In the genomic region with DNA sequence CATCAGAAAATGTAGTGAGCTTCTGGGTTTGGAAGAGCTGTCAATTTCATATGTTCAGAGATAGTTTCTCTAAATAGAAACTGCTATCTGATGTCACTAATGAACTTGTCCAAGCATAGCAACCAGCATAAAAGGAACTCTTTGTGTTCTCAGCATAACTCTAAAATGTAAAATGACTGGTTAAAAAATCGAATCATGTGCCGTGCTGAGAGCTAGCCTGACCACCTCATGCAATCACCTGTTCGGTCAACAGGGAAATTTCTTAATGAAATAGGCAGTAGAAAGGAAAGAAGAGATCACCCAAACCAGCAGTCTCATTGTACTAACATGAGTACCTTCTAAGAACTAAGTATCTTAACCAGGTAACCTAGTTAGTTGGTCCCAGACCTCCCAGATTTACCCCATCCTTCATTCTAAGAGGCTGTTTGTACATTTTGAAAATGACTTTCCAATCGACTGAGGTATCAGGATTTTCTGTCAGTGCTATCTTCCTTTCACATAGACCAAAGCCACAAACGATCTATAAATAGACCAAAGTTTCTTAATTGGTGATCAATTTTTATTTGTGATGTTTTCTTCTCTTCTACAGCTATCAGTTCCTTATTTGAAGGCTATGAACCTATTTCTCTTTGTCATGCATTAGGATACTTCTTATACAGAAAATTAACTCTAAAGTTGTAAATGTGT, we compare ENCODE assay signal across 22 cellular contexts.
DNase-seq lines count a peak whose midpoint lies in the region; ATAC-seq, FAIRE-seq and TF ChIP-seq lines count a peak whose summit lies in the region.
"Had no signal": no experiment of that assay in that cellular context is flagged by ENCODE, and none has a peak within 500 bp of the region (broad histone marks: within the 10 kb centered on the region; RNA-seq: fewer than 3 reads in every experiment).

No MANE protein-coding gene starts in this region.

- H3K27me3 ChIP-seq in right lobe of liver (no peaks in the 10 kb centered on the region), HepG2 (ENCODE audit: control insufficient read depth in 1 of 2, insufficient read depth in 2 of 2, low read length in 2 of 2) (no peaks in the 10 kb centered on the region), H1 (replicated peaks in 1 of 4; ENCODE audit: control insufficient read depth in 3 of 4, extremely low read depth in 1 of 4, insufficient read depth in 3 of 4, low read length in 3 of 4) (no peaks in the 10 kb centered on the region; a peak in 1 of 7 replicates), ovary (no peaks in the 10 kb centered on the region)
- H3K27me3 ChIP-seq: colonic mucosa, foreskin keratinocyte, left lung had no signal

- BruUV-seq in HepG2 (replicated peaks; lab: Mats Ljungman, UMichigan), result no TSS peak

- no peaks in the 10 kb centered on the region for H3K9me3 Mint-ChIP-seq in activated naive CD8-positive, alpha-beta T cell treated with anti-CD3 and anti-CD28 coated beads for 36 hours
- H3K9me3 Mint-ChIP-seq in activated CD4-positive, alpha-beta memory T cell treated with anti-CD3 and anti-CD28 coated beads for 36 hours, result no peaks in the 10 kb centered on the region
- H3K9me3 Mint-ChIP-seq: activated naive CD4-positive, alpha-beta T cell treated with anti-CD3 and anti-CD28 coated beads for 36 hours had no signal

- DNase-seq in right lobe of liver, result no peak
- DNase-seq in HepG2 (ENCODE audit: low spot score), result no peak
- no peak for DNase-seq in H1 (ENCODE audit: low read depth in 1 of 2, low spot score in 2 of 2)
- DNase-seq in NCI-H524 (lab: John Stamatoyannopoulos, UW), result no peak
- no peak for DNase-seq in activated naive CD8-positive, alpha-beta T cell treated with anti-CD3 and anti-CD28 coated beads for 36 hours
- DNase-seq in activated CD4-positive, alpha-beta memory T cell treated with anti-CD3 and anti-CD28 coated beads for 36 hours, result no peak
- no peak for DNase-seq in ovary
- DNase-seq: activated CD4-positive, alpha-beta T cell treated with anti-CD3 and anti-CD28 coated beads for 1 hour; activated CD8-positive, alpha-beta memory T cell treated with anti-CD3 and anti-CD28 coated beads, Interleukin-2, amount 50 U/mL, for 4 hours; activated naive CD4-positive, alpha-beta T cell treated with anti-CD3 and anti-CD28 coated beads for 36 hours; colonic mucosa; left lung; NCI-H1092; NCI-H2171 treated with DMSO at 0.1 percent for 48 hours; posterior cingulate gyrus; SHP77 treated with DMSO at 0.1 percent for 48 hours; stimulated activated naive CD4-positive, alpha-beta T cell treated with Interleukin-2 at 50 U/mL for 16 hours had no signal

- H4K5ac ChIP-seq in H1 (ENCODE audit: insufficient read length, low read depth, low read length), result no peak overlapping the region

- H3K56ac ChIP-seq in H1 (replicated peaks; ENCODE audit: insufficient read length, low read depth, low read length), result no peak overlapping the region

- TF ChIP-seq CTCF in right lobe of liver (IDR thresholded peaks at IDR 0.05) (no peak), HepG2 (CRISPR knock-in tag; IDR thresholded peaks at IDR 0.05) (no peak), H1 (IDR thresholded peaks at IDR 0.05; ENCODE audit: control extremely low read depth in 1 of 3, insufficient read depth in 1 of 3, low read depth in 1 of 3, low read length in 3 of 3) (no peak), ovary (IDR thresholded peaks at IDR 0.05) (no peak)

- no peaks in the 10 kb centered on the region for H3K23me2 ChIP-seq in H1 (ENCODE audit: low read depth, low read length)

- peak overlapping the region in 1 of 3 donors; percentile 26 for H3K27ac ChIP-seq in right lobe of liver
- no peak overlapping the region for H3K27ac ChIP-seq in HepG2 (ENCODE audit: extremely low read length, insufficient read depth, low read length)
- H3K27ac ChIP-seq in H1 (ENCODE audit: low read depth, low read length), result no peak overlapping the region
- no peak overlapping the region for H3K27ac ChIP-seq in ovary
- H3K27ac ChIP-seq: colonic mucosa, foreskin keratinocyte, KMS-11 had no signal

- no peaks in the 10 kb centered on the region for H3K79me2 ChIP-seq in HepG2 (ENCODE audit: insufficient read depth, low read length)
- no peaks in the 10 kb centered on the region for H3K79me2 ChIP-seq in H1 (ENCODE audit: control insufficient read depth in 1 of 2, insufficient read depth in 2 of 2, low read length in 2 of 2)

- no peak overlapping the region for H3K9ac ChIP-seq in HepG2 (ENCODE audit: insufficient read depth, low read depth, low read length)
- H3K9ac ChIP-seq in H1 (replicated peaks in 1 of 4; ENCODE audit: extremely low read depth in 1 of 4, low read depth in 3 of 4, low read length in 3 of 4), result no peak overlapping the region
- H3K9ac ChIP-seq: KMS-11 had no signal

- H4K20me1 ChIP-seq in HepG2 (ENCODE audit: insufficient read depth, low read length), result no peaks in the 10 kb centered on the region
- no peaks in the 10 kb centered on the region for H4K20me1 ChIP-seq in H1 (replicated peaks in 1 of 2; ENCODE audit: control insufficient read depth in 1 of 2, insufficient read depth in 2 of 2, low read length in 2 of 2)

- no peak overlapping the region for H4K91ac ChIP-seq in H1 (replicated peaks; ENCODE audit: insufficient read length, low read length)

- H3K4me1 ChIP-seq in right lobe of liver (peaks cover 0 to 20% (median 0%) of the 10 kb centered on the region in 4 donors), HepG2 (ENCODE audit: insufficient read depth, low read length) (peaks cover 12% of the 10 kb centered on the region), H1 (replicated peaks in 1 of 4; ENCODE audit: control insufficient read depth in 3 of 4, insufficient read depth in 4 of 4, low read length in 3 of 4) (peaks cover 0 to 2% (median 0%) of the 10 kb centered on the region in 4 experiments; a peak in 3 of 7 replicates), ovary (ENCODE audit: insufficient read depth) (no peaks in the 10 kb centered on the region)
- H3K4me1 ChIP-seq: colonic mucosa had no signal

- TF ChIP-seq POLR2A in right lobe of liver (IDR thresholded peaks at IDR 0.05) (no peak), HepG2 (IDR thresholded peaks at IDR 0.05; ENCODE audit: insufficient read depth in 1 of 2, low read depth in 2 of 2, low read length in 2 of 2) (no peak), H1 (IDR thresholded peaks at IDR 0.05; ENCODE audit: control extremely low read depth in 1 of 2, low read depth in 2 of 2, low read length in 2 of 2) (no peak), ovary (IDR thresholded peaks at IDR 0.05) (no peak)

- no peak overlapping the region for H4K8ac ChIP-seq in H1 (ENCODE audit: extremely low read depth, insufficient read depth, low read length)

- H3K4me1 Mint-ChIP-seq in activated naive CD8-positive, alpha-beta T cell treated with anti-CD3 and anti-CD28 coated beads for 36 hours, result no peaks in the 10 kb centered on the region
- H3K4me1 Mint-ChIP-seq in activated CD4-positive, alpha-beta memory T cell treated with anti-CD3 and anti-CD28 coated beads for 36 hours (ENCODE audit: low read depth), result no peaks in the 10 kb centered on the region

- no peak for TF ChIP-seq EP300 in HepG2 (IDR thresholded peaks at IDR 0.05; ENCODE audit: low read depth in 2 of 2, low read length in 2 of 2)
- TF ChIP-seq EP300 in HepG2 (CRISPR knock-in tag; IDR thresholded peaks at IDR 0.05; ENCODE audit: borderline replicate concordance), result no peak
- TF ChIP-seq EP300 in H1 (IDR thresholded peaks at IDR 0.05; ENCODE audit: borderline replicate concordance in 1 of 2, low read depth in 2 of 2, low read length in 2 of 2), result no peak
- TF ChIP-seq EP300 in ovary (IDR thresholded peaks at IDR 0.05), result no peak

- H2AK5ac ChIP-seq in H1 (ENCODE audit: low read depth, low read length), result no peak overlapping the region

- H3K4ac ChIP-seq in H1 (replicated peaks; ENCODE audit: insufficient read length, low read depth, low read length), result no peak overlapping the region

- no peak overlapping the region for H2BK15ac ChIP-seq in H1 (ENCODE audit: low read length)

- H3K14ac ChIP-seq in H1 (ENCODE audit: insufficient read length), result no peak overlapping the region

- H3K4me2 ChIP-seq in HepG2 (ENCODE audit: low read depth, low read length) (no peak overlapping the region), H1 (ENCODE audit: insufficient read depth in 1 of 2, low read depth in 2 of 2, low read length in 2 of 2) (no peak overlapping the region)
- H3K4me2 ChIP-seq: KMS-11 had no signal

- H3K27me3 Mint-ChIP-seq in activated naive CD8-positive, alpha-beta T cell treated with anti-CD3 and anti-CD28 coated beads for 36 hours, result no peaks in the 10 kb centered on the region
- no peaks in the 10 kb centered on the region for H3K27me3 Mint-ChIP-seq in activated CD4-positive, alpha-beta memory T cell treated with anti-CD3 and anti-CD28 coated beads for 36 hours

- no peak overlapping the region for H2BK120ac ChIP-seq in H1 (replicated peaks; ENCODE audit: low read depth, low read length)

- FAIRE-seq in HepG2 (lab: Jason Lieb, UNC) (no peak), H1 (lab: Jason Lieb, UNC) (no peak)
- FAIRE-seq: A549 had no signal

- H3K4me3 ChIP-seq in right lobe of liver (no peak overlapping the region), HepG2 (replicated peaks in 1 of 3; ENCODE audit: insufficient read depth in 1 of 3, low read depth in 2 of 3, low read length in 3 of 3) (no peak overlapping the region), H1 (ENCODE audit: extremely low read depth in 1 of 4, insufficient read depth in 2 of 4, low read depth in 3 of 4, low read length in 4 of 4) (no peak overlapping the region), ovary (no peak overlapping the region)
- H3K4me3 ChIP-seq: A549, colonic mucosa, left lung had no signal

- TF ChIP-seq RAD21 in HepG2 (CRISPR knock-in tag; IDR thresholded peaks at IDR 0.05) (no peak), H1 (IDR thresholded peaks at IDR 0.05 in 1 of 2, conservative IDR thresholded peaks at IDR 0.05 in 1 of 2; ENCODE audit: low read depth in 2 of 2, low read length in 2 of 2) (no peak)

- H2BK5ac ChIP-seq in H1 (ENCODE audit: low read depth, low read length), result no peak overlapping the region

- CTCF ChIA-PET in HepG2 (lab: Yijun Ruan, JAX; ENCODE audit: low intra/inter-chr PET ratio, low total read pairs) (no interaction called here), H1 (lab: Charles Lee; ENCODE audit: partially characterized antibody) (interaction anchor here (1.3 to 1.7 kb wide), 3 partner anchors 9 to 94 kb away, joined by 3 to 6 read pairs (median 3); no protein-coding TSS in a partner anchor)
- CTCF ChIA-PET in activated CD4-positive, alpha-beta memory T cell treated with anti-CD3 and anti-CD28 coated beads for 36 hours (lab: Charles Lee), result no interaction called here

- H3K18ac ChIP-seq in H1 (ENCODE audit: extremely low read depth, low read length), result no peak overlapping the region

- H3K9me3 ChIP-seq in right lobe of liver (no peaks in the 10 kb centered on the region), HepG2 (ENCODE audit: low read length) (no peaks in the 10 kb centered on the region), H1 (ENCODE audit: insufficient read depth in 2 of 2, low read depth in 1 of 2, low read length in 1 of 2) (no peaks in the 10 kb centered on the region), ovary (no peaks in the 10 kb centered on the region)
- H3K9me3 ChIP-seq: A549, colonic mucosa, left lung had no signal

- no peak overlapping the region for H3K4me3 Mint-ChIP-seq in activated naive CD8-positive, alpha-beta T cell treated with anti-CD3 and anti-CD28 coated beads for 36 hours
- H3K4me3 Mint-ChIP-seq in activated CD4-positive, alpha-beta memory T cell treated with anti-CD3 and anti-CD28 coated beads for 36 hours, result no peak overlapping the region
- H3K4me3 Mint-ChIP-seq: activated naive CD4-positive, alpha-beta T cell treated with anti-CD3 and anti-CD28 coated beads for 36 hours had no signal

- H2BK20ac ChIP-seq in H1 (ENCODE audit: low read length), result 0 out of 2 replicates have a peak overlapping the region, but pooled peaks have one; percentile 6

- peak in 3 of 4 donors; percentile 14 to 51 (median 40) for ATAC-seq in right lobe of liver
- no peak for ATAC-seq in HepG2
- ATAC-seq in HG03342 (IDR thresholded peaks at IDR 0.05; ENCODE audit: unreplicated experiment), result peak; percentile 64
- ATAC-seq: A549, HCT116, left lung had no signal

- no peak overlapping the region for H3K23ac ChIP-seq in H1 (ENCODE audit: insufficient read length)

- intact Hi-C loops in right lobe of liver (cut with DNase I) (no loop called here), HepG2 (cut with micrococcal nuclease; ENCODE audit: unreplicated experiment) (no loop called here), ovary (cut with DNase I) (no loop called here)
- intact Hi-C loops in activated CD4-positive, alpha-beta memory T cell treated with anti-CD3 and anti-CD28 coated beads for 36 hours (cut with micrococcal nuclease), result no loop called here

- no peaks in the 10 kb centered on the region for H3K79me1 ChIP-seq in H1 (ENCODE audit: low read depth, low read length)

- H2BK12ac ChIP-seq in H1 (ENCODE audit: low read depth, low read length), result no peak overlapping the region

- in situ Hi-C loops in HepG2 (cut with HindIII; ENCODE audit: extremely low pct_ligation_motif_present, low pct_unique_long_range_greater_than_20kb), result no loop called here

- H3K36me3 Mint-ChIP-seq in activated naive CD8-positive, alpha-beta T cell treated with anti-CD3 and anti-CD28 coated beads for 36 hours, result peaks cover 3% of the 10 kb centered on the region
- peaks cover 3% of the 10 kb centered on the region for H3K36me3 Mint-ChIP-seq in activated CD4-positive, alpha-beta memory T cell treated with anti-CD3 and anti-CD28 coated beads for 36 hours

- no peak overlapping the region for H3K27ac Mint-ChIP-seq in activated naive CD8-positive, alpha-beta T cell treated with anti-CD3 and anti-CD28 coated beads for 36 hours
- no peak overlapping the region for H3K27ac Mint-ChIP-seq in activated CD4-positive, alpha-beta memory T cell treated with anti-CD3 and anti-CD28 coated beads for 36 hours
- H3K27ac Mint-ChIP-seq: activated naive CD4-positive, alpha-beta T cell treated with anti-CD3 and anti-CD28 coated beads for 36 hours had no signal

- H3K36me3 ChIP-seq in right lobe of liver, result no peaks in the 10 kb centered on the region
- no peaks in the 10 kb centered on the region; a peak in 1 of 5 replicates for H3K36me3 ChIP-seq in HepG2 (replicated peaks in 1 of 2; ENCODE audit: control insufficient read depth in 1 of 2, insufficient read depth in 2 of 2, low read length in 2 of 2)
- H3K36me3 ChIP-seq in H1 (ENCODE audit: control insufficient read depth in 2 of 4, insufficient read depth in 4 of 4, low read length in 3 of 4), result no peaks in the 10 kb centered on the region
- H3K36me3 ChIP-seq in ovary, result no peaks in the 10 kb centered on the region
- H3K36me3 ChIP-seq: colonic mucosa had no signal

- H2AFZ ChIP-seq in HepG2 (ENCODE audit: low read length), result no peak overlapping the region
- H2AFZ ChIP-seq in H1 (ENCODE audit: low read length), result no peak overlapping the region

- WGBS in right lobe of liver (ENCODE audit: insufficient coverage, low coverage, low lambda C conversion rate, missing lambda C conversion rate), result 21% methylated on average over 5 of the region's 5 CpGs
- WGBS in HepG2 (ENCODE audit: low lambda C conversion rate), result 78% methylated on average over 5 of the region's 5 CpGs
- 83% methylated on average over 5 of the region's 5 CpGs; no CpG with 5 or more reads in 1 of the 2 experiments for WGBS in H1 (ENCODE audit: extremely low coverage in 1 of 2, insufficient coverage in 1 of 2, insufficient read length in 1 of 2, insufficient replicate concordance in 2 of 2, low coverage in 1 of 2, low lambda C conversion rate in 2 of 2, missing lambda C conversion rate in 1 of 2), 2 experiments
- WGBS in ovary, 3 donors, result 84 to 87% (median 87%) methylated on average over 5 of the region's 5 CpGs

- POLR2A ChIA-PET in HepG2 (lab: Yijun Ruan, JAX) (no interaction called here), H1 (lab: Charles Lee; ENCODE audit: partially characterized antibody) (interaction anchor here (1.5 to 5.8 kb wide), 4 partner anchors 8 to 35 kb away, joined by 4 to 58 read pairs (median 5); no protein-coding TSS in a partner anchor)
- POLR2A ChIA-PET in activated CD4-positive, alpha-beta memory T cell treated with anti-CD3 and anti-CD28 coated beads for 36 hours (lab: Charles Lee), result no interaction called here
